In the genomic region with DNA sequence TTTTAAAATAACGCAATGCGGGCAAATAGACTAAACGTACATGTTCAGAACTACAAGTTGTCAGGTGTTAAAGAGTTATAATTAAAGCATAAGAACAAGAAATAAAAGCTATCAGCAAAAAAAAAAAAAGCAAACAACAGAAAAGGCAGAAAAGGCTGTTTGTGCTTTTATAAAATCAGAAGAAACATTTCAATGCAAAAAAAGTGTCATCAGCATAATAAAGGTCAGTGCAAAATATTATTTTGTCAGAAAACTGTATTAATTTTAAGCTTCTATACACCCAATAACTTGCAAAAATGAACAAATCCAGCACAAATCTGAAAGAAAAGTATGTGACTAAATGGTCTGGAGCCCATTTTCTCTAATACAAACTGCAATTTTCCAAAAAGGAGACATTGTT, we compare ENCODE assay signal across 8 cellular contexts. TPM values are rescaled to one million over a fixed set of nuclear protein-coding genes. Genes with fewer than 3 reads are reported as not detected.
"Had no signal": no experiment of that assay in that cellular context is flagged by ENCODE, and none has a peak within 500 bp of the region (broad histone marks: within the 10 kb centered on the region; RNA-seq: fewer than 3 reads in every experiment).

No MANE protein-coding gene starts in this region.

- H2AFZ ChIP-seq: GM23248 had no signal

- H3K9ac ChIP-seq: GM23248 had no signal

- H3K4me3 ChIP-seq: GM23248, HAP-1 had no signal

- H3K36me3 ChIP-seq: HAP-1 had no signal

- ATAC-seq: HCT116 had no signal

- H3K27ac ChIP-seq: GM23248, HL-60 had no signal

- H3K9me3 ChIP-seq: HAP-1 had no signal

- DNase-seq: GM23248, H7, HFFc6, KG1 had no signal

RNA-seq across cellular contexts. Expression of a gene that starts 23.6 kb away (rescaled TPM):
- total RNA-seq: GM23248, H7, HFFc6 had no signal
- polyA plus RNA-seq: GM23248, IgD-negative memory B cell had no signal
